39 cellular contexts compared by ENCODE assay signal in genomic region chr11:36890280-36890679, GRCh38.
"Had no signal": no experiment of that assay in that cellular context is flagged by ENCODE, and none has a peak within 500 bp of the region (broad histone marks: within the 10 kb centered on the region; RNA-seq: fewer than 3 reads in every experiment).

No MANE protein-coding gene starts in this region.

- H3K4me1 ChIP-seq: adrenal gland, body of pancreas, breast epithelium, Peyer's patch had no signal

- H3K27ac ChIP-seq: adrenal gland, body of pancreas, breast epithelium, Peyer's patch, RWPE1, VCaP had no signal

- ATAC-seq: activated naive CD4-positive, alpha-beta T cell treated with anti-CD3 and anti-CD28 coated beads, Interleukin-2, amount 50 U/mL, for 72 hours; activated T-cell treated with anti-CD3 and anti-CD28 coated beads, Interleukin-2, amount 50 U/mL, for 4 hours; body of pancreas; PC-3; Right ventricle myocardium inferior had no signal

- H3K4me3 ChIP-seq: adrenal gland, body of pancreas, breast epithelium, MG63, Peyer's patch had no signal

- DNase-seq: activated B cell treated with CpG ODN at 0.5 μM for 24 hours; activated CD4-positive, alpha-beta memory T cell treated with anti-CD3 and anti-CD28 coated beads for 36 hours; activated CD4-positive, alpha-beta T cell treated with anti-CD3 and anti-CD28 coated beads for 4 hours; activated CD4-positive, alpha-beta T cell treated with anti-CD3 and anti-CD28 coated beads, Interleukin-2, amount 50 U/mL, for 1 hour; activated CD4-positive, CD25-positive, alpha-beta regulatory T cell treated with anti-CD3 and anti-CD28 coated beads, Interleukin-2, amount 50 U/mL, for 72 hours; activated CD8-positive, alpha-beta memory T cell treated with anti-CD3 and anti-CD28 coated beads, Interleukin-2, amount 50 U/mL, for 4 hours; activated gamma-delta T cell treated with Interleukin-2 at 50 U/mL for 16 hours; activated naive CD4-positive, alpha-beta T cell treated with anti-CD3 and anti-CD28 coated beads for 36 hours; activated T-cell treated with anti-CD3 and anti-CD28 coated beads for 4 hours; activated T-cell treated with anti-CD3 and anti-CD28 coated beads, Interleukin-2, amount 50 U/mL, for 4 hours; adrenal gland; body of pancreas; Kasumi-1; MG63; NCI-H1092 treated with DMSO at 0.1 percent for 48 hours; NCI-H1417; NCI-H146; NCI-H187; NCI-H2029 treated with DMSO at 0.1 percent for 48 hours; NCI-H2107; NCI-H2171; NCI-H2227 treated with DMSO at 0.1 percent for 48 hours; NCI-H446; NCI-H510A treated with DMSO at 0.1 percent for 48 hours; NCI-H69; NCI-H82; PC-3; Peyer's patch; SIG-M5; SW 1271; T-helper 1 cell; T-helper 2 cell; T-helper 9 cell had no signal

- H3K36me3 ChIP-seq: adrenal gland, breast epithelium, MG63, Peyer's patch had no signal

- H3K9me3 ChIP-seq: adrenal gland, body of pancreas, breast epithelium, MG63, Peyer's patch had no signal

- FAIRE-seq: astrocyte had no signal

- H3K27me3 ChIP-seq: adrenal gland, body of pancreas, breast epithelium, Peyer's patch had no signal
